Comparison of ENCODE assay signal across 19 cellular contexts in the genomic region with DNA sequence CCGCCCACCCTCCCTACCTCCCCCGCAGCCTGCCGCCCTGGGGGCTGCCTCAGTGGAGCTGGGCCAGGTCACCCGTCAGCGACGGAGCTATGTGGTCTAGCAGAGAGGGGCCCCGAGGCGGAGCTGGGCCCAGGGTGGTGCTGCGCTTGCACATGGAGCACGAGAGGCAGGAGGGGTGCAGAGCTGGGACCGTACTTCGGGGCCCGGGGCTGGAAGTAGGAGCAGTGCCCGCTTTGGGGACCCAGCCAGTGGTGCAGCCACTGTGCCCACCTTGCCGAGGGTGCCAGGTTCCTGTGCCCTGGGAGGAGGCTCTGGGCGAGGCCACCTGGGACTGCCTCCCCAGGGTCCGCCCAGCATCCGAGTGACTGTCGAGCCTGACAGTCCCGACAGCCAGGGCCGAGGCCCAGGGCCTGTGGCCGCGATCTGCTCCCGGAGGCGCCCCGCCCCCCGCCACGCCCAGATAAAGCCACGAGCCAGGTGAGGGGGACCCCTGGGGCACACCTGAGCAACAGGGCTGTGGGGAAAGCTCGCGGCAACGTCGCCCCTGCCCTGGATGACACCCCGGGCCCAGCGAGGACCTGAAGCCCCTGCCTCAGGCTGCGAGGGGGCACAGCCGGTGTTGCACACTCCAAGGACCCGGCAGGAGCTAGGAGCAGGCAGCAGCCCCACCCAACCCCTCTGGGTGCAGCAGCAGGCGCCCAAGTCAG.
DNase-seq lines count a peak whose midpoint lies in the region; ATAC-seq and TF ChIP-seq lines count a peak whose summit lies in the region.
"Had no signal": no experiment of that assay in that cellular context is flagged by ENCODE, and none has a peak within 500 bp of the region (broad histone marks: within the 10 kb centered on the region; RNA-seq: fewer than 3 reads in every experiment).

No MANE protein-coding gene starts in this region.

- POLR2A ChIA-PET in HEK293 (lab: Yijun Ruan, JAX): no interaction called here

- no peak overlapping the region for H3K27ac ChIP-seq in HEK293 (ENCODE audit: extremely low read depth, low read depth, low read length)
- no peak overlapping the region for H3K27ac ChIP-seq in endodermal cell (ENCODE audit: low read depth, low read length)
- H3K27ac ChIP-seq in parathyroid adenoma: no peak overlapping the region
- H3K27ac ChIP-seq in colonic mucosa: no peak overlapping the region
- H3K27ac ChIP-seq: BLaER1, RWPE1 had no signal

- 88 to 100% methylated on average over 4 to 38 of the region's 39 CpGs for WGBS in endodermal cell (ENCODE audit: insufficient coverage in 1 of 2, insufficient read length in 1 of 2), 2 experiments

- TF ChIP-seq CTCF in HEK293 (tag by site-specific recombination; IDR thresholded peaks at IDR 0.05) (no peak), endodermal cell (conservative IDR thresholded peaks at IDR 0.05) (no peak), parathyroid adenoma (IDR thresholded peaks at IDR 0.05) (no peak), colonic mucosa (IDR thresholded peaks at IDR 0.05) (no peak)

- CTCF ChIA-PET in HEK293 (lab: Yijun Ruan, JAX): interaction anchor here (2.1 kb wide), 1 partner anchor 298 kb away, joined by 10 read pairs; no protein-coding TSS in a partner anchor

- H3K4me1 Mint-ChIP-seq in endodermal cell: no peaks in the 10 kb centered on the region

- no peak overlapping the region for H3K4me3 Mint-ChIP-seq in endodermal cell
- H3K4me3 Mint-ChIP-seq: CD4-positive, alpha-beta T cell had no signal

- H3K9ac ChIP-seq in ES-I3 (ENCODE audit: low read depth, low read length) (peak overlapping the region; percentile 23; the same call in 1 of the 2 replicates), endodermal cell (ENCODE audit: extremely low read depth, low read length, poor library complexity, severe bottlenecking) (no peak overlapping the region), parathyroid adenoma (no peak overlapping the region), colonic mucosa (ENCODE audit: low read depth in 2 of 2, low read length in 2 of 2) (no peak overlapping the region)
- H3K9ac ChIP-seq: BLaER1 had no signal

- H3K9me3 ChIP-seq in ES-I3 (ENCODE audit: control insufficient read depth, insufficient read depth, low read length) (no peaks in the 10 kb centered on the region), HEK293 (ENCODE audit: control insufficient read depth, insufficient read depth, low read depth, low read length) (no peaks in the 10 kb centered on the region), endodermal cell (ENCODE audit: control insufficient read depth, low read length) (no peaks in the 10 kb centered on the region), parathyroid adenoma (ENCODE audit: control insufficient read depth, low read length) (no peaks in the 10 kb centered on the region), colonic mucosa (no peaks in the 10 kb centered on the region)
- H3K9me3 ChIP-seq: BLaER1 had no signal

- no peaks in the 10 kb centered on the region for H3K4me1 ChIP-seq in ES-I3 (ENCODE audit: insufficient read depth, low read length)
- H3K4me1 ChIP-seq in HEK293 (ENCODE audit: control insufficient read depth, insufficient read depth, low read length): 0 out of 2 replicates have a peak, but pooled peaks cover 3% of the 10 kb centered on the region
- no peaks in the 10 kb centered on the region for H3K4me1 ChIP-seq in endodermal cell (ENCODE audit: control insufficient read depth, insufficient read depth, low read length)
- H3K4me1 ChIP-seq in parathyroid adenoma: peaks cover 2% of the 10 kb centered on the region
- no peaks in the 10 kb centered on the region for H3K4me1 ChIP-seq in colonic mucosa
- H3K4me1 ChIP-seq: BLaER1 had no signal

- peaks cover 5% of the 10 kb centered on the region for H3K27me3 Mint-ChIP-seq in endodermal cell (ENCODE audit: insufficient read depth)
- H3K27me3 Mint-ChIP-seq: CD4-positive, alpha-beta T cell had no signal

- no peak overlapping the region for H3K4me2 ChIP-seq in parathyroid adenoma (ENCODE audit: low read length)
- H3K4me2 ChIP-seq: BLaER1 had no signal

- peak overlapping the region; percentile 84 for H2AFZ ChIP-seq in parathyroid adenoma

- H3K36me3 ChIP-seq in ES-I3 (ENCODE audit: insufficient read depth, low read length): no peaks in the 10 kb centered on the region
- H3K36me3 ChIP-seq in HEK293 (ENCODE audit: control insufficient read depth in 2 of 2, insufficient read depth in 1 of 2, low read length in 2 of 2): no peaks in the 10 kb centered on the region
- H3K36me3 ChIP-seq in endodermal cell (ENCODE audit: control insufficient read depth, insufficient read depth, low read length): no peaks in the 10 kb centered on the region
- no peaks in the 10 kb centered on the region for H3K36me3 ChIP-seq in parathyroid adenoma (ENCODE audit: control insufficient read depth, insufficient read depth, low read length)
- no peaks in the 10 kb centered on the region for H3K36me3 ChIP-seq in colonic mucosa
- H3K36me3 ChIP-seq: BLaER1 had no signal

- intact Hi-C loops in colonic mucosa (cut with DNase I): no loop called here

- no peaks in the 10 kb centered on the region for H3K36me3 Mint-ChIP-seq in endodermal cell (ENCODE audit: low read depth)

- H3K4me3 ChIP-seq in HEK293 (ENCODE audit: low read depth, low read length) (no peak overlapping the region), endodermal cell (ENCODE audit: low read length) (no peak overlapping the region), parathyroid adenoma (ENCODE audit: low read depth, low read length) (no peak overlapping the region), colonic mucosa (no peak overlapping the region)
- H3K4me3 ChIP-seq: BLaER1 had no signal

- H3K9me3 Mint-ChIP-seq in endodermal cell: peaks cover 41% of the 10 kb centered on the region
- H3K9me3 Mint-ChIP-seq: CD4-positive, alpha-beta T cell had no signal

- H3K79me2 ChIP-seq in parathyroid adenoma: no peaks in the 10 kb centered on the region

- no peak for ATAC-seq in GM21360 (IDR thresholded peaks at IDR 0.05; ENCODE audit: unreplicated experiment)

- no peak overlapping the region for H3K27ac Mint-ChIP-seq in endodermal cell
- H3K27ac Mint-ChIP-seq: CD4-positive, alpha-beta T cell had no signal

- DNase-seq in endodermal cell (peak; percentile 45), colonic mucosa (no peak), AG08396 (ENCODE audit: low spot score) (no peak)
- DNase-seq: CD4-positive, alpha-beta T cell; COR-L47; DND-41; NCI-H1092; NCI-H1436; NCI-H187 treated with DMSO at 0.1 percent for 48 hours; NCI-H2107; NCI-H446 treated with DMSO at 0.1 percent for 48 hours; NCI-H748 treated with DMSO at 0.1 percent for 48 hours; SIG-M5 had no signal

- H3K27me3 ChIP-seq in endodermal cell (ENCODE audit: control insufficient read depth, insufficient read depth, low read length, poor library complexity, severe bottlenecking): no peaks in the 10 kb centered on the region
- no peaks in the 10 kb centered on the region for H3K27me3 ChIP-seq in parathyroid adenoma (ENCODE audit: control insufficient read depth, insufficient read depth, low read length)
- H3K27me3 ChIP-seq in colonic mucosa: peaks cover 10% of the 10 kb centered on the region

TF ChIP-seq in HEK293, 187 proteins besides CTCF, POLR2A, EP300 and RAD21:
- TF ChIP-seq, protein P1, sequence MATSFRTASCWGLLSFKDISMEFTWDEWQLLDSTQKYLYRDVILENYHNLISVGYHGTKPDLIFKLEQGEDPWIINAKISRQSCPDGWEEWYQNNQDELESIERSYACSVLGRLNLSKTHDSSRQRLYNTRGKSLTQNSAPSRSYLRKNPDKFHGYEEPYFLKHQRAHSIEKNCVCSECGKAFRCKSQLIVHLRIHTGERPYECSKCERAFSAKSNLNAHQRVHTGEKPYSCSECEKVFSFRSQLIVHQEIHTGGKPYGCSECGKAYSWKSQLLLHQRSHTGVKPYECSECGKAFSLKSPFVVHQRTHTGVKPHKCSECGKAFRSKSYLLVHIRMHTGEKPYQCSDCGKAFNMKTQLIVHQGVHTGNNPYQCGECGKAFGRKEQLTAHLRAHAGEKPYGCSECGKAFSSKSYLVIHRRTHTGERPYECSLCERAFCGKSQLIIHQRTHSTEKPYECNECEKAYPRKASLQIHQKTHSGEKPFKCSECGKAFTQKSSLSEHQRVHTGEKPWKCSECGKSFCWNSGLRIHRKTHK (tag by site-specific recombination; IDR thresholded peaks at IDR 0.05): no peak
- TF ChIP-seq KLF9 (tag by site-specific recombination; IDR thresholded peaks at IDR 0.05; ENCODE audit: low read depth): 0 out of 2 replicates have a peak, but pooled peaks have one; percentile 23
